Comparison of ENCODE assay signal across 10 cellular contexts in genomic region chr17:39777534-39778365, GRCh38. TPM values are rescaled to one million over a fixed set of nuclear protein-coding genes. Genes with fewer than 3 reads are reported as not detected.
DNase-seq lines count a peak whose midpoint lies in the region; ATAC-seq and TF ChIP-seq lines count a peak whose summit lies in the region.
"Had no signal": no experiment of that assay in that cellular context is flagged by ENCODE, and none has a peak within 500 bp of the region (broad histone marks: within the 10 kb centered on the region; RNA-seq: fewer than 3 reads in every experiment).

No MANE protein-coding gene starts in this region.

- DNase-seq in activated naive CD4-positive, alpha-beta T cell treated with anti-CD3 and anti-CD28 coated beads, Interleukin-2, amount 10 ng/mL, durations not matched to agents 7 days and 5 days, result no peak
- DNase-seq in activated naive CD4-positive, alpha-beta T cell treated with anti-CD3 and anti-CD28 coated beads, Interleukin-2, amount 50 U/mL, for 16 hours, result no peak
- DNase-seq in activated CD8-positive, alpha-beta T cell treated with anti-CD3 and anti-CD28 coated beads for 36 hours, result peak; percentile 28
- DNase-seq in upper lobe of right lung (no peak), NCI-H2196 treated with DMSO at 0.1 percent for 48 hours (lab: John Stamatoyannopoulos, UW; ENCODE audit: unreplicated experiment) (no peak), NCI-H446 (lab: John Stamatoyannopoulos, UW) (no peak), suprapubic skin (ENCODE audit: low spot score in 2 of 2) (no peak)
- DNase-seq: Right ventricle myocardium superior had no signal

- ATAC-seq in HG02970 (IDR thresholded peaks at IDR 0.05; ENCODE audit: low FRiP score, unreplicated experiment) (peak; percentile 43), upper lobe of right lung (no peak)
- peak; percentile 67 for ATAC-seq in activated CD8-positive, alpha-beta T cell treated with anti-CD3 and anti-CD28 coated beads for 36 hours

- H3K4me1 Mint-ChIP-seq in activated naive CD4-positive, alpha-beta T cell treated with anti-CD3 and anti-CD28 coated beads, Interleukin-2, amount 10 ng/mL, durations not matched to agents 7 days and 5 days, result peaks cover 87% of the 10 kb centered on the region
- H3K4me1 Mint-ChIP-seq in activated CD8-positive, alpha-beta T cell treated with anti-CD3 and anti-CD28 coated beads for 36 hours (ENCODE audit: low read depth), result peaks cover 83% of the 10 kb centered on the region

- H3K27ac ChIP-seq in upper lobe of right lung (peak overlapping the region; percentile 33), suprapubic skin (no peak overlapping the region)
- H3K27ac ChIP-seq: C4-2B had no signal

- intact Hi-C loops in activated CD8-positive, alpha-beta T cell treated with anti-CD3 and anti-CD28 coated beads for 36 hours (cut with micrococcal nuclease), result no loop called here
- intact Hi-C loops in upper lobe of right lung (cut with DNase I), result no loop called here

- 66% methylated on average over 11 of the region's 11 CpGs for WGBS in suprapubic skin

- CTCF ChIA-PET in activated naive CD4-positive, alpha-beta T cell treated with anti-CD3 and anti-CD28 coated beads, Interleukin-2, amount 10 ng/mL, durations not matched to agents 7 days and 5 days (lab: Charles Lee), result interaction anchor here (1.0 to 1.6 kb wide), 3 partner anchors 16 to 203 kb away, joined by 3 read pairs; partner anchors contain the start of gene PSMD3
- CTCF ChIA-PET in activated CD8-positive, alpha-beta T cell treated with anti-CD3 and anti-CD28 coated beads for 36 hours (lab: Charles Lee), result interaction anchor here (0.7 to 4.9 kb wide), 10 partner anchors 9 to 156 kb away, joined by 3 to 22 read pairs (median 4); no protein-coding TSS in a partner anchor

- H3K27me3 ChIP-seq in upper lobe of right lung (no peaks in the 10 kb centered on the region), suprapubic skin (peaks cover 16% of the 10 kb centered on the region)

- H3K27ac Mint-ChIP-seq in activated naive CD4-positive, alpha-beta T cell treated with anti-CD3 and anti-CD28 coated beads, Interleukin-2, amount 10 ng/mL, durations not matched to agents 7 days and 5 days, result peak overlapping the region; percentile 94
- H3K27ac Mint-ChIP-seq in activated CD8-positive, alpha-beta T cell treated with anti-CD3 and anti-CD28 coated beads for 36 hours, result peak overlapping the region; percentile 85

- H3K9me3 ChIP-seq in upper lobe of right lung, result no peaks in the 10 kb centered on the region
- H3K9me3 ChIP-seq in suprapubic skin, result no peaks in the 10 kb centered on the region

- no peaks in the 10 kb centered on the region for H3K27me3 Mint-ChIP-seq in activated naive CD4-positive, alpha-beta T cell treated with anti-CD3 and anti-CD28 coated beads, Interleukin-2, amount 10 ng/mL, durations not matched to agents 7 days and 5 days
- no peaks in the 10 kb centered on the region for H3K27me3 Mint-ChIP-seq in activated CD8-positive, alpha-beta T cell treated with anti-CD3 and anti-CD28 coated beads for 36 hours

- peak overlapping the region; percentile 87 for H3K4me3 Mint-ChIP-seq in activated naive CD4-positive, alpha-beta T cell treated with anti-CD3 and anti-CD28 coated beads, Interleukin-2, amount 10 ng/mL, durations not matched to agents 7 days and 5 days
- peak overlapping the region; percentile 70 for H3K4me3 Mint-ChIP-seq in activated CD8-positive, alpha-beta T cell treated with anti-CD3 and anti-CD28 coated beads for 36 hours

- TF ChIP-seq CTCF in activated CD8-positive, alpha-beta T cell treated with anti-CD3 and anti-CD28 coated beads for 36 hours (IDR thresholded peaks at IDR 0.05), result no peak
- TF ChIP-seq CTCF in upper lobe of right lung (IDR thresholded peaks at IDR 0.05) (no peak), suprapubic skin (IDR thresholded peaks at IDR 0.05) (no peak)

- no peak for TF ChIP-seq POLR2A in suprapubic skin (IDR thresholded peaks at IDR 0.05)

- H3K4me3 ChIP-seq in upper lobe of right lung, result peak overlapping the region; percentile 34
- H3K4me3 ChIP-seq in suprapubic skin, result no peak overlapping the region

- H3K36me3 ChIP-seq in upper lobe of right lung (no peaks in the 10 kb centered on the region), suprapubic skin (no peaks in the 10 kb centered on the region)

- H3K36me3 Mint-ChIP-seq in activated naive CD4-positive, alpha-beta T cell treated with anti-CD3 and anti-CD28 coated beads, Interleukin-2, amount 10 ng/mL, durations not matched to agents 7 days and 5 days, result peaks cover 38% of the 10 kb centered on the region
- peaks cover 57% of the 10 kb centered on the region for H3K36me3 Mint-ChIP-seq in activated CD8-positive, alpha-beta T cell treated with anti-CD3 and anti-CD28 coated beads for 36 hours (ENCODE audit: low read depth)

- no peaks in the 10 kb centered on the region for H3K9me3 Mint-ChIP-seq in activated naive CD4-positive, alpha-beta T cell treated with anti-CD3 and anti-CD28 coated beads, Interleukin-2, amount 10 ng/mL, durations not matched to agents 7 days and 5 days
- no peaks in the 10 kb centered on the region for H3K9me3 Mint-ChIP-seq in activated CD8-positive, alpha-beta T cell treated with anti-CD3 and anti-CD28 coated beads for 36 hours

- POLR2A ChIA-PET in activated CD8-positive, alpha-beta T cell treated with anti-CD3 and anti-CD28 coated beads for 36 hours (lab: Charles Lee), result interaction anchor here (0.6 to 2.9 kb wide), 11 partner anchors 14 to 87 kb away, joined by 3 to 23 read pairs (median 4); no protein-coding TSS in a partner anchor

- no peak for TF ChIP-seq EP300 in suprapubic skin (IDR thresholded peaks at IDR 0.05)

- H3K4me1 ChIP-seq in upper lobe of right lung (peaks cover 9% of the 10 kb centered on the region), suprapubic skin (peaks cover 15% of the 10 kb centered on the region)

RNA-seq across cellular contexts. Expression of gene GRB7, which starts 40.0 kb away (rescaled TPM):
- total RNA-seq in activated CD8-positive, alpha-beta T cell treated with anti-CD3 and anti-CD28 coated beads for 36 hours, result 1 to 10 TPM in 1 of 2 experiments, not detected in 1; 1.2 TPM
- total RNA-seq in upper lobe of right lung (25.0 TPM), suprapubic skin (100 to 1,000 TPM in 1 of 4 donors, 10 to 100 TPM in 3; 49.4 to 114 (median 72.4) TPM)

RNA-seq across cellular contexts. Expression of gene MIEN1, which starts 47.4 kb away (rescaled TPM):
- total RNA-seq in activated CD8-positive, alpha-beta T cell treated with anti-CD3 and anti-CD28 coated beads for 36 hours, result 10 to 100 TPM; 32.5 to 34.0 TPM
- 48.5 TPM for total RNA-seq in upper lobe of right lung
- 10 to 100 TPM; 43.6 to 54.1 (median 52.1) TPM for total RNA-seq in suprapubic skin

Comparison
In these comparisons a context has a peak if more than half of its experiments do, and no peak if none do; other contexts are left out.
1. RNA of gene GRB7, which starts 40.0 kb away (total RNA-seq): 49.4 to 114 TPM in suprapubic skin and 25.0 TPM in upper lobe of right lung (single experiment); 1.2 TPM in activated CD8-positive, alpha-beta T cell treated with anti-CD3 and anti-CD28 coated beads for 36 hours; every median in the first group is over 10 times any median in the second.